Comparison of ENCODE assay signal across 20 cellular contexts in the genomic region with DNA sequence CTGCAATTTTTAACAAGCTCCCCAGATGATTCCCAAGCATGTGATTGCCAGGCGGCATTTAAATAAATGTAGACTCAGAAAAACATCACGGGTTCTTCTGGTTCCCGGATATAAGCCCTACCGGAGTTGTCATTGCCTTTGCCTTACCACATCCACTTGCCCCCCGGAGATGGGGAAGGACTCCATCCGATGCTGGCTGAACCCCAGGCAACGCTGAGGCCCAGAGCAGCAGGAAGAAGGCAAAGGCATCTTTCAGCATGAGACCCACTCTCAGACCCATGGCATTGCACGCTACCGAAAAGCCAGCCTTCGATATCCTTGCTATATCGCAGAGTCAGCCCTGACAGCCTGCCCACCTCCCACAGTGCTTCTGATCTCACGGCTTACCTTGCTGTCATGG.
"Had no signal": no experiment of that assay in that cellular context is flagged by ENCODE, and none has a peak within 500 bp of the region (broad histone marks: within the 10 kb centered on the region; RNA-seq: fewer than 3 reads in every experiment).

No MANE protein-coding gene starts in this region.

- ATAC-seq: naive thymus-derived CD4-positive, alpha-beta T cell; right lobe of liver; stimulated activated naive CD8-positive, alpha-beta T cell treated with anti-CD3 and anti-CD28 coated beads, Interleukin-15, amount 100 ng/mL, for 72 hours had no signal

- H3K9me3 ChIP-seq: left lung, neutrophil, pancreas, right lobe of liver, thoracic aorta, tibial nerve, upper lobe of left lung, uterus had no signal

- H3K4me1 ChIP-seq: pancreas, right lobe of liver had no signal

- H3K36me3 ChIP-seq: left lung, neutrophil, pancreas, right lobe of liver, thoracic aorta, tibial nerve, upper lobe of left lung, uterus had no signal

- H3K27me3 ChIP-seq: pancreas, right lobe of liver, tibial nerve, upper lobe of left lung, uterus had no signal

- H3K4me3 Mint-ChIP-seq: naive thymus-derived CD4-positive, alpha-beta T cell; nephron progenitor cell; stimulated activated naive CD8-positive, alpha-beta T cell treated with anti-CD3 and anti-CD28 coated beads, Interleukin-15, amount 100 ng/mL, for 72 hours had no signal

- H3K27ac Mint-ChIP-seq: naive thymus-derived CD4-positive, alpha-beta T cell; stimulated activated naive CD8-positive, alpha-beta T cell treated with anti-CD3 and anti-CD28 coated beads, Interleukin-15, amount 100 ng/mL, for 72 hours had no signal

- H3K27ac ChIP-seq: left lung, neutrophil, pancreas, right lobe of liver, thoracic aorta, upper lobe of left lung had no signal

- H3K9me3 Mint-ChIP-seq: naive thymus-derived CD4-positive, alpha-beta T cell; nephron progenitor cell; stimulated activated naive CD8-positive, alpha-beta T cell treated with anti-CD3 and anti-CD28 coated beads, Interleukin-15, amount 100 ng/mL, for 72 hours had no signal

- H3K36me3 Mint-ChIP-seq: naive thymus-derived CD4-positive, alpha-beta T cell had no signal

- H3K4me3 ChIP-seq: left lung, pancreas, right lobe of liver, thoracic aorta, tibial nerve, upper lobe of left lung, uterus had no signal

- H3K4me1 Mint-ChIP-seq: naive thymus-derived CD4-positive, alpha-beta T cell; stimulated activated naive CD8-positive, alpha-beta T cell treated with anti-CD3 and anti-CD28 coated beads, Interleukin-15, amount 100 ng/mL, for 72 hours had no signal

- DNase-seq: cortex of kidney; effector CD4-positive, alpha-beta T cell; left cardiac atrium; mesenchymal stem cell; naive thymus-derived CD4-positive, alpha-beta T cell; nephron progenitor cell; right lobe of liver; small intestine; stimulated activated CD4-positive, alpha-beta T cell treated with anti-CD3 and anti-CD28 coated beads, Interleukin-15, amount 100 ng/mL, for 24 hours; stimulated activated CD4-positive, alpha-beta T cell treated with anti-CD3 and anti-CD28 coated beads, Interleukin-4, amount 100 ng/mL, for 1 hour; stimulated activated CD8-positive, alpha-beta memory T cell treated with anti-CD3 and anti-CD28 coated beads, Interleukin-4, amount 100 ng/mL, for 48 hours; stimulated activated naive CD4-positive, alpha-beta T cell; stimulated activated naive CD8-positive, alpha-beta T cell treated with anti-CD3 and anti-CD28 coated beads, Interleukin-15, amount 100 ng/mL, for 72 hours; upper lobe of left lung had no signal
